In genomic region chr6:62681108-62681507, GRCh38 we compare ENCODE assay signal across 33 cellular contexts.
"Had no signal": no experiment of that assay in that cellular context is flagged by ENCODE, and none has a peak within 500 bp of the region (broad histone marks: within the 10 kb centered on the region; RNA-seq: fewer than 3 reads in every experiment).

No MANE protein-coding gene starts in this region.

- H3K4me3 ChIP-seq: adrenal gland, body of pancreas, breast epithelium had no signal

- DNase-seq: activated B cell treated with CpG ODN at 0.5 μM for 24 hours; activated CD4-positive, alpha-beta memory T cell treated with anti-CD3 and anti-CD28 coated beads for 36 hours; activated CD4-positive, alpha-beta T cell treated with anti-CD3 and anti-CD28 coated beads for 4 hours; activated CD4-positive, alpha-beta T cell treated with anti-CD3 and anti-CD28 coated beads, Interleukin-2, amount 10 ng/mL, durations not matched to agents 24 days and 14 days; activated CD4-positive, alpha-beta T cell treated with anti-CD3 and anti-CD28 coated beads, Interleukin-2, amount 50 U/mL, for 1 hour; activated CD4-positive, alpha-beta T cell treated with anti-CD3 and anti-CD28 coated beads, Interleukin-2, amount 50 U/mL, for 4 hours; activated CD4-positive, CD25-positive, alpha-beta regulatory T cell treated with anti-CD3 and anti-CD28 coated beads, Interleukin-2, amount 50 U/mL, for 72 hours; activated CD8-positive, alpha-beta memory T cell treated with anti-CD3 and anti-CD28 coated beads, Interleukin-2, amount 50 U/mL, for 4 hours; activated CD8-positive, alpha-beta T cell treated with anti-CD3 and anti-CD28 coated beads for 36 hours; activated effector memory CD4-positive, alpha-beta T cell treated with anti-CD3 and anti-CD28 coated beads, Interleukin-2, amount 50 U/mL, for 16 hours; activated gamma-delta T cell treated with Interleukin-2 at 50 U/mL for 16 hours; activated naive CD4-positive, alpha-beta T cell; activated naive CD4-positive, alpha-beta T cell treated with anti-CD3 and anti-CD28 coated beads for 36 hours; activated naive CD4-positive, alpha-beta T cell treated with anti-CD3 and anti-CD28 coated beads, Interleukin-2, amount 50 U/mL, for 16 hours; activated naive CD8-positive, alpha-beta T cell treated with anti-CD3 and anti-CD28 coated beads for 36 hours; activated T-cell treated with anti-CD3 and anti-CD28 coated beads for 4 hours; activated T-cell treated with anti-CD3 and anti-CD28 coated beads, Interleukin-2, amount 50 U/mL, for 1 hour; activated T-cell treated with anti-CD3 and anti-CD28 coated beads, Interleukin-2, amount 50 U/mL, for 4 hours; activated T-cell treated with anti-CD3 and anti-CD28 coated beads, Interleukin-2, amount 50 U/mL, for 72 hours; adrenal gland; amniotic stem cell; aorta; body of pancreas; brain microvascular endothelial cell; central memory CD4-positive, alpha-beta T cell; T-helper 2 cell; T-helper 9 cell had no signal

- H3K27ac ChIP-seq: adrenal gland, body of pancreas, brain microvascular endothelial cell, breast epithelium, VCaP had no signal

- H3K9me3 ChIP-seq: adrenal gland had no signal

- H3K4me1 ChIP-seq: adrenal gland, body of pancreas, breast epithelium had no signal

- ATAC-seq: activated CD8-positive, alpha-beta T cell treated with anti-CD3 and anti-CD28 coated beads for 36 hours; activated naive CD4-positive, alpha-beta T cell treated with anti-CD3 and anti-CD28 coated beads, Interleukin-2, amount 50 U/mL, for 72 hours; activated T-cell treated with anti-CD3 and anti-CD28 coated beads, Interleukin-2, amount 50 U/mL, for 4 hours; activated T-cell treated with anti-CD3 and anti-CD28 coated beads, Interleukin-2, amount 50 U/mL, for 72 hours; activated T-helper 17 cell treated with anti-CD3 and anti-CD28 coated beads, Interleukin-2, amount 50 U/mL, for 72 hours; body of pancreas had no signal

- H3K27me3 ChIP-seq: adrenal gland, body of pancreas, brain microvascular endothelial cell, breast epithelium had no signal

- H3K36me3 ChIP-seq: adrenal gland, brain microvascular endothelial cell, breast epithelium had no signal

- FAIRE-seq: astrocyte, TTC549 had no signal
